ENCODE assay signal across 8 cellular contexts in genomic region chr1:16644179-16645043, GRCh38. TPM values are rescaled to one million over a fixed set of nuclear protein-coding genes. Genes with fewer than 3 reads are reported as not detected.
DNase-seq lines count a peak whose midpoint lies in the region; ATAC-seq and TF ChIP-seq lines count a peak whose summit lies in the region.

No MANE protein-coding gene starts in this region.

- no peaks in the 10 kb centered on the region for H3K9me3 Mint-ChIP-seq in endothelial cell (ENCODE audit: unreplicated experiment)

- H3K27ac ChIP-seq in mesodermal cell (ENCODE audit: low read depth, low read length, severe bottlenecking) = peak overlapping the region; percentile 20

- H3K36me3 Mint-ChIP-seq in endothelial cell (ENCODE audit: low read depth, unreplicated experiment) = no peaks in the 10 kb centered on the region

- DNase-seq in Caki2 (ENCODE audit: low read depth) = peak; percentile 95
- peak; percentile 93 for DNase-seq in HT1080 (ENCODE audit: low read depth)
- peak; percentile 92 for DNase-seq in NK-92 treated with Interleukin-12 subunit alpha and Interleukin-12 subunit beta, amount 100 ng/mL, for 24 hours (lab: John Stamatoyannopoulos, UW)
- peak; percentile 100 for DNase-seq in activated CD8-positive, alpha-beta memory T cell treated with anti-CD3 and anti-CD28 coated beads for 48 hours (ENCODE audit: low read depth in 2 of 3, low spot score in 2 of 3)
- DNase-seq in endothelial cell (ENCODE audit: low spot score) = peak; percentile 99
- peak; percentile 100 for DNase-seq in stimulated activated CD8-positive, alpha-beta memory T cell treated with anti-CD3 and anti-CD28 coated beads, Interleukin-15, amount 100 ng/mL, for 1 hour (ENCODE audit: low read depth)

- H3K27ac Mint-ChIP-seq in endothelial cell (ENCODE audit: unreplicated experiment) = no peak overlapping the region

- H3K27me3 Mint-ChIP-seq in endothelial cell (ENCODE audit: unreplicated experiment) = peaks cover 3% of the 10 kb centered on the region

- no peaks in the 10 kb centered on the region for H3K4me1 Mint-ChIP-seq in endothelial cell (ENCODE audit: unreplicated experiment)

- WGBS in mesodermal cell (ENCODE audit: insufficient coverage in 2 of 2), 2 experiments = 2% methylated on average over 67 to 68 of the region's 71 CpGs

- in situ Hi-C loops in Caki2 (cut with HindIII; ENCODE audit: low pct_unique_long_range_greater_than_20kb, low sequenced_read_pairs) = no loop called here

- H3K9me3 ChIP-seq in mesodermal cell (ENCODE audit: control insufficient read depth, low read length) = no peaks in the 10 kb centered on the region

- no peaks in the 10 kb centered on the region for H3K36me3 ChIP-seq in mesodermal cell (ENCODE audit: control insufficient read depth, insufficient read depth, low read length)

- H3K4me3 Mint-ChIP-seq in endothelial cell (ENCODE audit: unreplicated experiment) = no peak overlapping the region

- peaks cover 7% of the 10 kb centered on the region for H3K4me1 ChIP-seq in mesodermal cell (ENCODE audit: control insufficient read depth, insufficient read depth, low read length, poor library complexity, severe bottlenecking)

- peak; percentile 82 for ATAC-seq in GM21381 (IDR thresholded peaks at IDR 0.05; ENCODE audit: unreplicated experiment)

- TF ChIP-seq CTCF in endothelial cell (IDR thresholded peaks at IDR 0.05; ENCODE audit: unreplicated experiment) = peak; percentile 12

- H3K4me3 ChIP-seq in mesodermal cell (ENCODE audit: extremely low read depth, insufficient read depth, low read length, poor library complexity, severe bottlenecking) = peak overlapping the region; percentile 90

RNA-seq across cellular contexts. Expression of gene RNU1-3, which starts 22.3 kb away (rescaled TPM):
- total RNA-seq in Caki2 (2014; rRNA removed; shearing (Covaris generic); ENCODE audit: low replicate concordance) = not detected in 2 replicates
- total RNA-seq in HT1080 (2014; rRNA removed; shearing (Covaris generic)) = under 0.01 TPM in 1 of 2 replicates, not detected in the other
- polyA plus RNA-seq in HT1080 (2015; cell fraction: cytosol; rRNA removed) = not detected in 2 replicates
- not detected in 2 replicates for polyA plus RNA-seq in HT1080 (2015; cell fraction: nucleus; rRNA removed)
- total RNA-seq in endothelial cell (ENCODE audit: unreplicated experiment) = 3,428 TPM
- 6,211 TPM for polyA plus RNA-seq in mesodermal cell (2013, experiment 1 of 2)
- polyA plus RNA-seq in mesodermal cell (2013, experiment 2 of 2) = 13,330 TPM

RNA-seq across cellular contexts. Expression of gene NBPF1, which starts 31.0 kb away (rescaled TPM):
- total RNA-seq in Caki2 (2014; rRNA removed; shearing (Covaris generic); ENCODE audit: low replicate concordance) = 13.3 and 24.5 TPM in 2 replicates
- 15.8 and 16.5 TPM in 2 replicates for total RNA-seq in HT1080 (2014; rRNA removed; shearing (Covaris generic))
- 6.3 and 7.6 TPM in 2 replicates for polyA plus RNA-seq in HT1080 (2015; cell fraction: cytosol; rRNA removed)
- 13.9 and 17.6 TPM in 2 replicates for polyA plus RNA-seq in HT1080 (2015; cell fraction: nucleus; rRNA removed)
- total RNA-seq in endothelial cell (ENCODE audit: unreplicated experiment) = 41.8 TPM
- polyA plus RNA-seq in mesodermal cell (2013, experiment 1 of 2) = 11.9 TPM
- 11.8 TPM for polyA plus RNA-seq in mesodermal cell (2013, experiment 2 of 2)

Comparison
In these comparisons a context has a peak if more than half of its experiments do, and no peak if none do; other contexts are left out.
1. Peak in every context shown above with its lines: DNase-seq, ATAC-seq, H3K4me3 ChIP-seq and H3K27ac ChIP-seq.
2. RNA of gene RNU1-3, which starts 22.3 kb away (total RNA-seq): 3,428 TPM in endothelial cell (single experiment); not detected in Caki2 and under 0.01 TPM in HT1080; every median in the first group is over 1,000 times any median in the second.